ENCODE assay signal across 10 cellular contexts in the genomic region with DNA sequence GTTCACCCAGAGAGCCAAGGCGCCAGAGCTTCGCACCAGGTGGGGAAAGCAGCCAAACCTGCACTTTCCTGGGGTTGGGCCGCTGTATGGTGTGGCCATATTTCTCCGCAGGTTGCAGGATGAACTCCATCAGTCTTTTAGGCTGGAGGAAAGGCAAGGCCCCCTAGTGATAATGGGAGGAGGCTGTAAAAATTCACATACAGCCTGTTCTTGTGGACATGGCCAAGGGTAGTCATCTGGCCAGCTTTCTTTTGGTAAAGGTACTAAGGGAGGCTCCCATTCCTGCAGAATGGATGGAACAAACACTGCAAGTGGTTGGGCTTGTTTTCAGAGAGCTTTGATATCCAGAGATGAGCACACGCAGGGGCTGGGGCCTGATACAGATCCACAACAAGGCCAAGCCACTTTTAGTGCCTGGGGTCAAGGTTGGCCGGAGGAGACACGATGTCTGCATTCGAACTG. TPM values are rescaled to one million over a fixed set of nuclear protein-coding genes. Genes with fewer than 3 reads are reported as not detected.
DNase-seq lines count a peak whose midpoint lies in the region; ATAC-seq and TF ChIP-seq lines count a peak whose summit lies in the region.
"Had no signal": no experiment of that assay in that cellular context is flagged by ENCODE, and none has a peak within 500 bp of the region (broad histone marks: within the 10 kb centered on the region; RNA-seq: fewer than 3 reads in every experiment).

No MANE protein-coding gene starts in this region.

- no peak for TF ChIP-seq POLR2A in upper lobe of left lung (IDR thresholded peaks at IDR 0.05)

- DNase-seq in PC-3 = no peak
- DNase-seq in upper lobe of left lung = no peak
- no peak for DNase-seq in HPDE6-E6E7 (ENCODE audit: extremely low spot score)
- DNase-seq: activated CD4-positive, CD25-positive, alpha-beta regulatory T cell treated with anti-CD3 and anti-CD28 coated beads, Interleukin-2, amount 50 U/mL, for 72 hours; NCI-H524 had no signal

- ATAC-seq in PC-3 (no peak), upper lobe of left lung (ENCODE audit: low FRiP score in 2 of 2) (no peak), HG02840 (IDR thresholded peaks at IDR 0.05; ENCODE audit: low FRiP score, unreplicated experiment) (no peak), GM18861 (IDR thresholded peaks at IDR 0.05; ENCODE audit: unreplicated experiment) (no peak)

- peaks cover 4% of the 10 kb centered on the region for H3F3A ChIP-seq in PC-3 (ENCODE audit: low read length, unreplicated experiment)

- 0 out of 2 replicates have a peak, but pooled peaks cover 6% of the 10 kb centered on the region for H3K79me2 ChIP-seq in PC-3 (ENCODE audit: low read length)

- WGBS in ectodermal cell, 2 experiments = 86% methylated on average over 8 of the region's 8 CpGs
- 74 to 78% methylated on average over 8 of the region's 8 CpGs for WGBS in upper lobe of left lung, 2 donors

- no peaks in the 10 kb centered on the region for H3K9me2 ChIP-seq in PC-3 (replicated peaks; ENCODE audit: low read length)

- H3K27ac ChIP-seq in PC-3 (ENCODE audit: low read length) (peak overlapping the region; percentile 86), ectodermal cell (ENCODE audit: insufficient read depth, low read depth, low read length, poor library complexity, severe bottlenecking) (peak overlapping the region; percentile 87), mucosa of rectum (ENCODE audit: low read depth in 2 of 2, low read length in 2 of 2) (peak overlapping the region; percentile 69 to 77), upper lobe of left lung (peak overlapping the region; percentile 81 to 90 (median 86))
- H3K27ac ChIP-seq: HL-60 had no signal

- H3K9ac ChIP-seq in PC-3 (ENCODE audit: low read length) = peak overlapping the region; percentile 65
- peak overlapping the region in 1 of 2 donors; percentile 9 for H3K9ac ChIP-seq in mucosa of rectum (ENCODE audit: low read depth in 1 of 2, low read length in 2 of 2)

- no peaks in the 10 kb centered on the region for H4K20me1 ChIP-seq in PC-3 (ENCODE audit: low read length)

- CTCF ChIA-PET in PC-3 (lab: Charles Lee) = no interaction called here

- intact Hi-C loops in PC-3 (cut with micrococcal nuclease) = no loop called here

- TF ChIP-seq EP300 in upper lobe of left lung (IDR thresholded peaks at IDR 0.05) = no peak

- peak overlapping the region; percentile 97 for H3K4me2 ChIP-seq in PC-3 (ENCODE audit: low read length)

- BruUV-seq in PC-3 (replicated peaks; lab: Mats Ljungman, UMichigan) = no TSS peak

- H3K27me3 ChIP-seq in PC-3 (ENCODE audit: low read length) (no peaks in the 10 kb centered on the region), ectodermal cell (ENCODE audit: control insufficient read depth, insufficient read depth, low read length, poor library complexity, severe bottlenecking) (no peaks in the 10 kb centered on the region), mucosa of rectum (ENCODE audit: control insufficient read depth in 2 of 2, insufficient read depth in 2 of 2, low read length in 2 of 2) (peaks cover 0 to 3% of the 10 kb centered on the region in 2 donors), upper lobe of left lung (no peaks in the 10 kb centered on the region)

- H3K36me3 ChIP-seq in PC-3 (ENCODE audit: low read depth, low read length) = no peaks in the 10 kb centered on the region
- no peaks in the 10 kb centered on the region for H3K36me3 ChIP-seq in ectodermal cell (ENCODE audit: control insufficient read depth, insufficient read depth, low read length)
- H3K36me3 ChIP-seq in mucosa of rectum (ENCODE audit: control insufficient read depth in 2 of 2, insufficient read depth in 2 of 2, low read length in 2 of 2) = no peaks in the 10 kb centered on the region
- no peaks in the 10 kb centered on the region for H3K36me3 ChIP-seq in upper lobe of left lung

- H3K9me3 ChIP-seq in PC-3 (ENCODE audit: low read length) (no peaks in the 10 kb centered on the region), ectodermal cell (ENCODE audit: control insufficient read depth, low read length) (no peaks in the 10 kb centered on the region), mucosa of rectum (ENCODE audit: control insufficient read depth in 2 of 2, low read length in 2 of 2) (no peaks in the 10 kb centered on the region), upper lobe of left lung (no peaks in the 10 kb centered on the region)

- H3K4me1 ChIP-seq in PC-3 (ENCODE audit: insufficient read depth, low read length) (peaks cover 30% of the 10 kb centered on the region), ectodermal cell (ENCODE audit: control insufficient read depth, insufficient read depth, low read length) (peaks cover 41% of the 10 kb centered on the region), mucosa of rectum (ENCODE audit: control insufficient read depth in 2 of 2, insufficient read depth in 2 of 2, low read length in 2 of 2) (peaks cover 23 to 37% of the 10 kb centered on the region in 2 donors), upper lobe of left lung (peaks cover 26 to 47% (median 40%) of the 10 kb centered on the region in 4 donors)

- TF ChIP-seq CTCF in PC-3 (conservative IDR thresholded peaks at IDR 0.05; ENCODE audit: low read depth, low read length) (no peak), upper lobe of left lung (IDR thresholded peaks at IDR 0.05) (no peak)

- POLR2A ChIA-PET in PC-3 (lab: Charles Lee; ENCODE audit: unreplicated experiment) = interaction anchor here (1.0 kb wide), 1 partner anchor 149 kb away, joined by 4 read pairs; a partner anchor contains a TSS

- peak overlapping the region; percentile 72; the same call in 1 of the 2 replicates for H3K4me3 ChIP-seq in PC-3 (ENCODE audit: low read length)
- H3K4me3 ChIP-seq in ectodermal cell (ENCODE audit: insufficient read depth, low read depth, low read length) = no peak overlapping the region
- H3K4me3 ChIP-seq in mucosa of rectum (ENCODE audit: low read length in 2 of 2) = no peak overlapping the region
- H3K4me3 ChIP-seq in upper lobe of left lung = peak overlapping the region in 1 of 4 donors; percentile 8

- peak overlapping the region; percentile 82; the same call in 1 of the 2 replicates for H2AFZ ChIP-seq in PC-3 (ENCODE audit: low read length)

RNA-seq across cellular contexts. Expression of a gene that starts 29.6 kb away (rescaled TPM):
- total RNA-seq in PC-3 (2014; rRNA removed) = not detected in 2 replicates
- not detected for polyA plus RNA-seq in ectodermal cell (2013, experiment 1 of 4)
- not detected for polyA plus RNA-seq in ectodermal cell (2013, experiment 2 of 4)
- not detected for polyA plus RNA-seq in ectodermal cell (2013, experiment 3 of 4)
- not detected for polyA plus RNA-seq in ectodermal cell (2013, experiment 4 of 4)
- total RNA-seq in upper lobe of left lung = not detected

RNA-seq across cellular contexts. Expression of a gene that starts 40.8 kb away (rescaled TPM):
- total RNA-seq in PC-3 (2014; rRNA removed) = 2.7 and 4.1 TPM in 2 replicates
- polyA plus RNA-seq in ectodermal cell (2013, experiment 1 of 4) = 3.8 TPM
- polyA plus RNA-seq in ectodermal cell (2013, experiment 2 of 4) = 3.3 TPM
- 3.7 TPM for polyA plus RNA-seq in ectodermal cell (2013, experiment 3 of 4)
- polyA plus RNA-seq in ectodermal cell (2013, experiment 4 of 4) = 5.6 TPM
- 10 to 100 TPM in 5 of 6 donors, 1 to 10 TPM in 1; 8.4 to 24.3 (median 15.9) TPM for total RNA-seq in upper lobe of left lung
